In the genomic region with DNA sequence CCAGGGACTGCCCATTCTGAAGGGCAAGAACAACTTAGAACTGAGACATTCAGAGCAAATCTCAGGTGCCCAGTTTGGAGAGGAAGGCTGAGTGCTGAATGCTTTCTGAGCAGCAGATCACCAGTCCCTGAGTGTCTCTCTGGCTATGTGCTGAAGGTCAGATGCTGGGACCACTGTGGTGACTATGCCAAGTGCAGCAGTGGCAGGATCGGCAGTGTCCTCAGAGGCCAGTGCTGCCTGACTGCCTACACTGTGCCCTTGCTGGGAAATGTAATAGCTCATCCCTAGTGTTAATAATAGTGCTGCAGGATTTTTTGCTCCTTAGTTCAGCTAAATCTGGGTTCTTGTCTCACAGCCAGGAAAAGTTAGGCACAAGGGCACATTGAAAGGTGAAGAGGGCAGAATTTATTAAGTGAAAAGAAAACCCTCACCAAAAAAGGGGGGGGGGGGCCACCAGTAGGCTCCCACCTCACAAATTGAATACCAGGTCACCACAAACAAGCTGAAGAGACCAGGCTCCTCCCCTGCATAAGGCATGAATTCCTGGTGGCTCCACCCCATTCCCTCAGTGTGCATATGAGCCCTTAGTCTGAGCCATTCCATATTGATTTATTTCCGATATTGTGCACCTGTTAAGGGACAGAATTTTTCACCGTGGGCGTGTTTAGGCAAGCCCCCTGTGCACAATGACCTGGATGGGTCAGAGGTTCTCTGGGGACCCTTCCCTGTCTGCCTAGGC, we compare ENCODE assay signal across 22 cellular contexts.
"Had no signal": no experiment of that assay in that cellular context is flagged by ENCODE, and none has a peak within 500 bp of the region (broad histone marks: within the 10 kb centered on the region; RNA-seq: fewer than 3 reads in every experiment).

No MANE protein-coding gene starts in this region.

- DNase-seq: activated CD4-positive, alpha-beta memory T cell treated with anti-CD3 and anti-CD28 coated beads, Interleukin-2, amount 10 ng/mL, durations not matched to agents 7 days and 5 days; activated CD4-positive, CD25-positive, alpha-beta regulatory T cell treated with anti-CD3 and anti-CD28 coated beads, Interleukin-2, amount 50 U/mL, for 72 hours; activated CD8-positive, alpha-beta memory T cell treated with anti-CD3 and anti-CD28 coated beads, Interleukin-2, amount 50 U/mL, for 4 hours; activated gamma-delta T cell; activated T-cell treated with anti-CD3 and anti-CD28 coated beads, Interleukin-2, amount 50 U/mL, for 48 hours; anterior cingulate cortex; endodermal cell; islet precursor cell; mucosa of descending colon; natural killer cell; nucleus accumbens; posterior cingulate gyrus; stimulated activated CD4-positive, alpha-beta T cell treated with anti-CD3 and anti-CD28 coated beads, Interleukin-2, amount 100 ng/mL, for 24 hours; stomach; T-helper 1 cell; T1000; testis had no signal

- H3K9me3 Mint-ChIP-seq: activated CD4-positive, alpha-beta memory T cell treated with anti-CD3 and anti-CD28 coated beads, Interleukin-2, amount 10 ng/mL, durations not matched to agents 7 days and 5 days; endodermal cell; memory B cell; natural killer cell had no signal

- H3K9me3 ChIP-seq: gastroesophageal sphincter, mucosa of descending colon, stomach, testis had no signal

- H3K4me1 Mint-ChIP-seq: natural killer cell had no signal

- H3K27me3 ChIP-seq: gastroesophageal sphincter, stomach, testis had no signal

- H3K36me3 Mint-ChIP-seq: natural killer cell had no signal

- H3K27ac Mint-ChIP-seq: activated CD4-positive, alpha-beta memory T cell treated with anti-CD3 and anti-CD28 coated beads, Interleukin-2, amount 10 ng/mL, durations not matched to agents 7 days and 5 days; endodermal cell; memory B cell; natural killer cell had no signal

- H3K4me1 ChIP-seq: gastroesophageal sphincter, testis had no signal

- ATAC-seq: gastroesophageal sphincter, left lobe of liver, mucosa of descending colon, natural killer cell, sciatic nerve, SK-N-SH treated with all-trans-retinoic acid at 6 μM for 48 hours had no signal

- H3K4me3 Mint-ChIP-seq: activated CD4-positive, alpha-beta memory T cell treated with anti-CD3 and anti-CD28 coated beads, Interleukin-2, amount 10 ng/mL, durations not matched to agents 7 days and 5 days; endodermal cell; memory B cell; natural killer cell had no signal

- H3K27ac ChIP-seq: gastroesophageal sphincter, stomach, testis had no signal

- H3K4me3 ChIP-seq: gastroesophageal sphincter, mucosa of descending colon, stomach, testis had no signal

- H3K27me3 Mint-ChIP-seq: activated CD4-positive, alpha-beta memory T cell treated with anti-CD3 and anti-CD28 coated beads, Interleukin-2, amount 10 ng/mL, durations not matched to agents 7 days and 5 days; memory B cell had no signal

- H3K36me3 ChIP-seq: gastroesophageal sphincter, stomach had no signal
